In the genomic region with DNA sequence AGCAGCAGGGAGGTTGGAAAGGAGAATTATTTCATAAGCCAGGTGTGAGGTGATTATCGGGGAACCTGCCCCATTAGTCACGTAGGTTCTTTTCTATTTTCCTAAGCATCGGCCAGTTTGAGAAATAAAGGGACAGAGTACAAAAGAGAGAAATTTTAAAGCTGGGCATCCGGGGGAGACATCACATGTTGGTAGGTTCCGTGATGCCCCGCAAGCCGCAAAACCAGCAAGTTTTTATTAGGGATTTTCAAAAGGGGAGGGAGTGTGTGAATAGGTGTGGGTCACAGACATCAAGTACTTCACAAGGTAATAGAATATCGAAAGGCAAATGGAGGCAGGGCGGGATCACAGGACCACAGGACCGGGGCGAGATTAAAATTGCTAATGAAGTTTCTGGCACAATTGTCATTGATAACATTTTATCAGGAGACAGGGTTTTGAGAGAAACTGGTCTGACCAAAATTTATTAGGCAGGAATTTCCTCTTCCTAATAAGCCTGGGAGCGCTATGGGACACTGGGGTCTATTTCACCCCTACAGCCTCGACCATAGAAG, we compare ENCODE assay signal across 1 cellular context.
TF ChIP-seq lines count a peak whose summit lies in the region.

No MANE protein-coding gene starts in this region.

TF ChIP-seq in GM12878, 131 proteins besides CTCF, POLR2A, EP300 and RAD21:
- TF ChIP-seq MTA2 (IDR thresholded peaks at IDR 0.05; ENCODE audit: low read depth) (peak; percentile 20; the same call in 1 of the 2 replicates), IKZF2 (IDR thresholded peaks at IDR 0.05) (0 out of 4 replicates have a peak, but pooled peaks have one; percentile 7 to 32)
TF ChIP-seq in GM12878: peak in this region for 2; not testable (repeated sequence) for 129.
